Comparison of ENCODE assay signal across 8 cellular contexts in the genomic region with DNA sequence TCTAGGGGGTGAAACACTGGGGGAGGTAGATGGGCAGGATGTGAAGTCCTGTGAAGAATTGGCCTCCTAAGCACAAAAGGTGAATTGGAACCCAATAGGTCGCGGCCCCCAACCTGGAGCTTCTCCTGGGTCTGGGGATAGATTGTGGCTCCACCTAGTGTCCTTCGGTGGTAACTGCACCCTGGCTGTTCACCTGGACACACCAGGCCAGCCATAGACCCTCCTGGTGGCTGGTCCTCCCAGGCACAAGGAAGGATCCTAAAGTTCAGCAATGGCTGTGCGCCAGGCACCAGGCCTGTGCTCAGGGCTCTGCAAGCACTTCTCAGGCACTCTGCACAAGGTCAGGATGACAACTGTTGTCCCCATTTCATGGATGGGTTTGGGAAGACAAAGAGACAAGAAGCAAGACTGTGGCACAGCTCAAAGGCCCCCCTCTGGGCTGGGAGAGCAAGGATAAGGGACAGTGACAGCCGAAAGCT.
A peak's percentile ranks its signal among the peaks of the same experiment; 100 is the strongest.
DNase-seq lines count a peak whose midpoint lies in the region; ATAC-seq lines count a peak whose summit lies in the region.

No MANE protein-coding gene starts in this region.

- peak; percentile 68 for DNase-seq in CD1c-positive myeloid dendritic cell (ENCODE audit: extremely low spot score)
- peak; percentile 46 for DNase-seq in HCEC 1CT
- DNase-seq in NCI-H510A treated with DMSO at 0.1 percent for 48 hours (lab: John Stamatoyannopoulos, UW): peak; percentile 97
- peak; percentile 67 to 69 for DNase-seq in activated CD4-positive, alpha-beta T cell treated with anti-CD3 and anti-CD28 coated beads, Interleukin-2, amount 50 U/mL, for 4 hours
- DNase-seq in ecto neural progenitor cell (ENCODE audit: low spot score): peak; percentile 86
- peak; percentile 37 for DNase-seq in midbrain (lab: John Stamatoyannopoulos, UW)
- DNase-seq in stimulated activated CD8-positive, alpha-beta memory T cell treated with anti-CD3 and anti-CD28 coated beads, Interleukin-7, amount 100 ng/mL, for 24 hours (ENCODE audit: low read depth): peak; percentile 49

- no peak for ATAC-seq in GM21576 (IDR thresholded peaks at IDR 0.05; ENCODE audit: unreplicated experiment)

Comparison
In these comparisons a context has a peak if more than half of its experiments do, and no peak if none do; other contexts are left out.
1. DNase-seq: peak in every context shown above with its lines; median percentile 97 in NCI-H510A treated with DMSO at 0.1 percent for 48 hours; 86 in ecto neural progenitor cell; 68 in CD1c-positive myeloid dendritic cell; 68 in activated CD4-positive, alpha-beta T cell treated with anti-CD3 and anti-CD28 coated beads, Interleukin-2, amount 50 U/mL, for 4 hours; 49 in stimulated activated CD8-positive, alpha-beta memory T cell treated with anti-CD3 and anti-CD28 coated beads, Interleukin-7, amount 100 ng/mL, for 24 hours; 46 in HCEC 1CT; 37 in midbrain.